Comparison of ENCODE assay signal across 1 cellular context in genomic region chr19:46950526-46951235, GRCh38.
TF ChIP-seq lines count a peak whose summit lies in the region.

No MANE protein-coding gene starts in this region.

TF ChIP-seq in HCT116, 20 proteins besides CTCF, POLR2A, EP300 and RAD21 (continued from another document):
- TF ChIP-seq REST (IDR thresholded peaks at IDR 0.05; ENCODE audit: low read depth), result no peak
- TF ChIP-seq ATF3 (IDR thresholded peaks at IDR 0.05), result no peak
- TF ChIP-seq ZFX (IDR thresholded peaks at IDR 0.05), result no peak
- no peak for TF ChIP-seq CEBPB (IDR thresholded peaks at IDR 0.05; ENCODE audit: low read depth)
- no peak for TF ChIP-seq SRF (IDR thresholded peaks at IDR 0.05; ENCODE audit: low read depth)
- TF ChIP-seq FOSL1 (IDR thresholded peaks at IDR 0.05; ENCODE audit: low read depth), result no peak
- no peak for TF ChIP-seq JUND (IDR thresholded peaks at IDR 0.05)
- no peak for TF ChIP-seq SIN3A (IDR thresholded peaks at IDR 0.05; ENCODE audit: low read depth)
